ENCODE assay signal across 1 cellular context in the genomic region with DNA sequence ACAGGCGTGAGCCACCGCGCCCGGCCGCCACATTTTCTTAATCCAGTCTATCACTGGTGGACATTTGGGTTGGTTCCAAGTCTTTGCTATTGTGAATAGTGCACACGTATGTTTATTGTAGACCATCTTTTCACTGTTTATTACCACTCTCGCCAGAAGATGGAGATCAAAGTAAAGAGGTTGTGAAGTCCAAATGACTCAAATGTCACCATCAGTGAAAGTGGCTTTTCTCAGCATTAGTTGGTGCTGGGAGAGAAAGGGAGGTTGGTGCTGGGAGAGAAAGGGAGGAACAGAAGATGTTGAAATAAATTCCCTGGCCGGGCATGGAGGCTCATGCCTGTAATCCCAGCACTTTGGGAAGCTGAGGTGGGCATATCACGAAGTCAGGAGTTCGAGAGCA.
TF ChIP-seq lines count a peak whose summit lies in the region.

No MANE protein-coding gene starts in this region.

TF ChIP-seq in HCT116, 20 proteins besides CTCF, POLR2A, EP300 and RAD21 (continued from another document):
- TF ChIP-seq, protein P1, sequence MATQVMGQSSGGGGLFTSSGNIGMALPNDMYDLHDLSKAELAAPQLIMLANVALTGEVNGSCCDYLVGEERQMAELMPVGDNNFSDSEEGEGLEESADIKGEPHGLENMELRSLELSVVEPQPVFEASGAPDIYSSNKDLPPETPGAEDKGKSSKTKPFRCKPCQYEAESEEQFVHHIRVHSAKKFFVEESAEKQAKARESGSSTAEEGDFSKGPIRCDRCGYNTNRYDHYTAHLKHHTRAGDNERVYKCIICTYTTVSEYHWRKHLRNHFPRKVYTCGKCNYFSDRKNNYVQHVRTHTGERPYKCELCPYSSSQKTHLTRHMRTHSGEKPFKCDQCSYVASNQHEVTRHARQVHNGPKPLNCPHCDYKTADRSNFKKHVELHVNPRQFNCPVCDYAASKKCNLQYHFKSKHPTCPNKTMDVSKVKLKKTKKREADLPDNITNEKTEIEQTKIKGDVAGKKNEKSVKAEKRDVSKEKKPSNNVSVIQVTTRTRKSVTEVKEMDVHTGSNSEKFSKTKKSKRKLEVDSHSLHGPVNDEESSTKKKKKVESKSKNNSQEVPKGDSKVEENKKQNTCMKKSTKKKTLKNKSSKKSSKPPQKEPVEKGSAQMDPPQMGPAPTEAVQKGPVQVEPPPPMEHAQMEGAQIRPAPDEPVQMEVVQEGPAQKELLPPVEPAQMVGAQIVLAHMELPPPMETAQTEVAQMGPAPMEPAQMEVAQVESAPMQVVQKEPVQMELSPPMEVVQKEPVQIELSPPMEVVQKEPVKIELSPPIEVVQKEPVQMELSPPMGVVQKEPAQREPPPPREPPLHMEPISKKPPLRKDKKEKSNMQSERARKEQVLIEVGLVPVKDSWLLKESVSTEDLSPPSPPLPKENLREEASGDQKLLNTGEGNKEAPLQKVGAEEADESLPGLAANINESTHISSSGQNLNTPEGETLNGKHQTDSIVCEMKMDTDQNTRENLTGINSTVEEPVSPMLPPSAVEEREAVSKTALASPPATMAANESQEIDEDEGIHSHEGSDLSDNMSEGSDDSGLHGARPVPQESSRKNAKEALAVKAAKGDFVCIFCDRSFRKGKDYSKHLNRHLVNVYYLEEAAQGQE (IDR thresholded peaks at IDR 0.05; ENCODE audit: low read depth) = no peak
